20 cellular contexts compared by ENCODE assay signal in the genomic region with DNA sequence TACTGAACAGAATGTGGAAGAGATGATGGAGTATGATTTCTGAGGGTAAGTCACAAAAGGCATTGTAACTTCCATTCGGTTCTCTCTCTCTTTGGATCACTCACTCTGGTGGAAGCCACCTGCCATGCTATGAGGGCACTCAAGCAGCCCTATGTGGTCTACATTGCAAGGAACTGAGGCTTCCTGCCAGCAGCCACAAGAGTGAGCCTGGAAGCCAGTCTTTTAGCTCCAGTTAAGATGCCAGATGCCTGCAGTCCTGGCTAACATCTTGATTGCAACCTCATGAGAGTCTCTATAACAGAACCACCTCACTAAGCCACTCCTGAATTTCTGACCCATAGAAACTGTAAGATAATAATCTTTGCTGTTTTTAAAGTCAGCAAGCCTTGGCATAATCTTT.
A peak's percentile ranks its signal among the peaks of the same experiment; 100 is the strongest.
DNase-seq lines count a peak whose midpoint lies in the region; ATAC-seq, FAIRE-seq and TF ChIP-seq lines count a peak whose summit lies in the region.
"Had no signal": no experiment of that assay in that cellular context is flagged by ENCODE, and none has a peak within 500 bp of the region (broad histone marks: within the 10 kb centered on the region; RNA-seq: fewer than 3 reads in every experiment).

No MANE protein-coding gene starts in this region.

- no peaks in the 10 kb centered on the region for H3K27me3 Mint-ChIP-seq in neural progenitor cell (ENCODE audit: insufficient read depth, low read depth)
- H3K27me3 Mint-ChIP-seq: B cell had no signal

- H3K27me3 ChIP-seq in BLaER1 = no peaks in the 10 kb centered on the region
- H3K27me3 ChIP-seq in RWPE2 (ENCODE audit: insufficient read depth, poor library complexity, severe bottlenecking) = no peaks in the 10 kb centered on the region
- H3K27me3 ChIP-seq in pancreas = no peaks in the 10 kb centered on the region
- no peaks in the 10 kb centered on the region for H3K27me3 ChIP-seq in neural progenitor cell
- no peaks in the 10 kb centered on the region for H3K27me3 ChIP-seq in right lobe of liver

- no peaks in the 10 kb centered on the region for H3K4me1 Mint-ChIP-seq in neural progenitor cell
- H3K4me1 Mint-ChIP-seq: B cell had no signal

- no peak overlapping the region for H3K27ac ChIP-seq in BLaER1
- no peak overlapping the region for H3K27ac ChIP-seq in RWPE2 (ENCODE audit: poor library complexity, severe bottlenecking)
- no peak overlapping the region for H3K27ac ChIP-seq in pancreas
- no peak overlapping the region for H3K27ac ChIP-seq in neural progenitor cell
- no peak overlapping the region for H3K27ac ChIP-seq in right lobe of liver

- H3K4me1 ChIP-seq in BLaER1 (peaks cover 21% of the 10 kb centered on the region), RWPE2 (ENCODE audit: insufficient read depth, poor library complexity, severe bottlenecking) (no peaks in the 10 kb centered on the region), pancreas (no peaks in the 10 kb centered on the region), neural progenitor cell (peaks cover 5% of the 10 kb centered on the region), right lobe of liver (no peaks in the 10 kb centered on the region)

- no peak overlapping the region for H2AFZ ChIP-seq in neural progenitor cell (replicated peaks)

- TF ChIP-seq POLR2A in right lobe of liver (IDR thresholded peaks at IDR 0.05) = no peak

- 54 to 65% methylated on average over 1 of the region's 1 CpG for WGBS in pancreas, 2 donors
- 30% methylated on average over 1 of the region's 1 CpG for WGBS in right lobe of liver (ENCODE audit: insufficient coverage, low coverage, low lambda C conversion rate, missing lambda C conversion rate)

- H3F3A ChIP-seq in neural progenitor cell (ENCODE audit: low read depth) = no peaks in the 10 kb centered on the region

- no peak overlapping the region for H3K4me3 ChIP-seq in BLaER1
- no peak overlapping the region for H3K4me3 ChIP-seq in Jurkat, Clone E6-1 (ENCODE audit: low read length)
- H3K4me3 ChIP-seq in RWPE2 (ENCODE audit: severe bottlenecking) = no peak overlapping the region
- no peak overlapping the region for H3K4me3 ChIP-seq in astrocyte of the spinal cord (ENCODE audit: low read depth, low read length)
- no peak overlapping the region for H3K4me3 ChIP-seq in pancreas
- no peak overlapping the region for H3K4me3 ChIP-seq in neural progenitor cell
- H3K4me3 ChIP-seq in right lobe of liver = no peak overlapping the region

- intact Hi-C loops in pancreas (cut with DNase I) = no loop called here
- intact Hi-C loops in right lobe of liver (cut with DNase I) = no loop called here

- H3K4me3 Mint-ChIP-seq in neural progenitor cell = no peak overlapping the region
- H3K4me3 Mint-ChIP-seq: B cell; CD8-positive, alpha-beta T cell; H9 had no signal

- ATAC-seq in RWPE2 (ENCODE audit: low read depth) = peak; percentile 29; the same call in 1 of the 3 replicates
- ATAC-seq in pancreas = no peak
- no peak for ATAC-seq in GM21367 (IDR thresholded peaks at IDR 0.05; ENCODE audit: unreplicated experiment)
- no peak for ATAC-seq in right lobe of liver
- ATAC-seq: CD8-positive, alpha-beta T cell; HepG2 had no signal

- no peak overlapping the region for H3K27ac Mint-ChIP-seq in neural progenitor cell
- H3K27ac Mint-ChIP-seq: B cell; CD8-positive, alpha-beta T cell; H9 had no signal

- H3K9me3 Mint-ChIP-seq in neural progenitor cell = no peaks in the 10 kb centered on the region
- H3K9me3 Mint-ChIP-seq: H9 had no signal

- TF ChIP-seq CTCF in RWPE2 (IDR thresholded peaks at IDR 0.05; ENCODE audit: poor library complexity, severe bottlenecking) (no peak), astrocyte of the spinal cord (IDR thresholded peaks at IDR 0.05; ENCODE audit: low read depth, low read length) (no peak), pancreas (IDR thresholded peaks at IDR 0.05) (no peak), neural progenitor cell (IDR thresholded peaks at IDR 0.05) (no peak), right lobe of liver (IDR thresholded peaks at IDR 0.05) (no peak)

- no peaks in the 10 kb centered on the region for H3K79me2 ChIP-seq in neural progenitor cell (ENCODE audit: low read depth)

- no peaks in the 10 kb centered on the region for H3K36me3 ChIP-seq in BLaER1
- H3K36me3 ChIP-seq in RWPE2 (ENCODE audit: low read depth) = no peaks in the 10 kb centered on the region
- no peaks in the 10 kb centered on the region for H3K36me3 ChIP-seq in pancreas
- no peaks in the 10 kb centered on the region for H3K36me3 ChIP-seq in neural progenitor cell
- H3K36me3 ChIP-seq in right lobe of liver = no peaks in the 10 kb centered on the region

- no peaks in the 10 kb centered on the region for H3K9me3 ChIP-seq in BLaER1
- no peaks in the 10 kb centered on the region for H3K9me3 ChIP-seq in RWPE2 (ENCODE audit: severe bottlenecking)
- no peaks in the 10 kb centered on the region for H3K9me3 ChIP-seq in pancreas
- no peaks in the 10 kb centered on the region for H3K9me3 ChIP-seq in neural progenitor cell (ENCODE audit: low read depth)
- no peaks in the 10 kb centered on the region for H3K9me3 ChIP-seq in right lobe of liver

- H4K20me1 ChIP-seq in BLaER1 = no peaks in the 10 kb centered on the region
- H4K20me1 ChIP-seq in neural progenitor cell (ENCODE audit: low read depth) = no peaks in the 10 kb centered on the region

- in situ Hi-C loops in astrocyte of the spinal cord (cut with HindIII; ENCODE audit: low sequenced_read_pairs) = no loop called here

- H3K4me2 ChIP-seq in BLaER1 (peak overlapping the region; percentile 39), neural progenitor cell (no peak overlapping the region)

- H3K36me3 Mint-ChIP-seq in neural progenitor cell = no peaks in the 10 kb centered on the region
- H3K36me3 Mint-ChIP-seq: CD8-positive, alpha-beta T cell had no signal

- H3K9ac ChIP-seq in BLaER1 = no peak overlapping the region
- H3K9ac ChIP-seq in neural progenitor cell = no peak overlapping the region

- FAIRE-seq in pancreas (lab: Jason Lieb, UNC) = no peak
- FAIRE-seq: HepG2, RCC 7860 had no signal

- DNase-seq in Jurkat, Clone E6-1 (ENCODE audit: low read depth, low spot score) = peak; percentile 44
- DNase-seq in RWPE2 (ENCODE audit: low spot score) = no peak
- DNase-seq in astrocyte of the spinal cord (ENCODE audit: low read depth, low spot score) = peak; percentile 32
- DNase-seq in pancreas = no peak
- no peak for DNase-seq in neural progenitor cell (ENCODE audit: low spot score)
- DNase-seq in right lobe of liver = no peak
- DNase-seq: ACHN; CD8-positive, alpha-beta T cell; EL; H9; NCI-H1417 treated with DMSO at 0.1 percent for 48 hours; NCI-H2029; NCI-H774; SHP77 treated with DMSO at 0.1 percent for 48 hours; SW 1271 had no signal

Comparison
In these comparisons a context has a peak if more than half of its experiments do, and no peak if none do; other contexts are left out.
1. DNase-seq: peak in Jurkat, Clone E6-1 (single experiment) and astrocyte of the spinal cord (single experiment); none in RWPE2 (single experiment), pancreas (0 of 6), neural progenitor cell (single experiment) and right lobe of liver (0 of 3).